Comparison of ENCODE assay signal across 19 cellular contexts in genomic region chr14:56799327-56799645, GRCh38. TPM values are rescaled to one million over a fixed set of nuclear protein-coding genes. Genes with fewer than 3 reads are reported as not detected.
"Had no signal": no experiment of that assay in that cellular context is flagged by ENCODE, and none has a peak within 500 bp of the region (broad histone marks: within the 10 kb centered on the region; RNA-seq: fewer than 3 reads in every experiment).

No MANE protein-coding gene starts in this region.

- H3K4me1 ChIP-seq: parathyroid adenoma had no signal

- ATAC-seq: activated CD4-positive, alpha-beta T cell treated with anti-CD3 and anti-CD28 coated beads for 36 hours; activated naive CD4-positive, alpha-beta T cell treated with anti-CD3 and anti-CD28 coated beads, Interleukin-2, amount 50 U/mL, for 72 hours; left ventricle myocardium superior; naive thymus-derived CD8-positive, alpha-beta T cell; stimulated activated memory B cell treated with anti-CD40 and anti-IgM and Interleukin-4, amounts not matched to agents 10 μg/mL and 1 μg/mL and 100 μg/mL, for 72 hours had no signal

- H3K27ac Mint-ChIP-seq: activated CD4-positive, alpha-beta T cell treated with anti-CD3 and anti-CD28 coated beads for 36 hours; stimulated activated memory B cell treated with anti-CD40 and anti-IgM and Interleukin-4, amounts not matched to agents 10 μg/mL and 1 μg/mL and 100 μg/mL, for 72 hours had no signal

- H3K9me3 ChIP-seq: esophagus muscularis mucosa, neutrophil, sigmoid colon, thoracic aorta, upper lobe of left lung had no signal

- H3K9me3 Mint-ChIP-seq: activated naive CD4-positive, alpha-beta T cell treated with anti-CD3 and anti-CD28 coated beads, Interleukin-2, amount 50 U/mL, for 72 hours; stimulated activated memory B cell treated with anti-CD40 and anti-IgM and Interleukin-4, amounts not matched to agents 10 μg/mL and 1 μg/mL and 100 μg/mL, for 72 hours had no signal

- H3K4me3 Mint-ChIP-seq: activated CD4-positive, alpha-beta T cell treated with anti-CD3 and anti-CD28 coated beads for 36 hours; naive thymus-derived CD8-positive, alpha-beta T cell; stimulated activated memory B cell treated with anti-CD40 and anti-IgM and Interleukin-4, amounts not matched to agents 10 μg/mL and 1 μg/mL and 100 μg/mL, for 72 hours had no signal

- H3K4me3 ChIP-seq: hepatocyte, sigmoid colon, thoracic aorta, upper lobe of left lung had no signal

- H3K36me3 ChIP-seq: esophagus muscularis mucosa, neutrophil, sigmoid colon, thoracic aorta, upper lobe of left lung had no signal

- H3K9ac ChIP-seq: parathyroid adenoma had no signal

- DNase-seq: activated CD4-positive, alpha-beta T cell treated with anti-CD3 and anti-CD28 coated beads for 36 hours; activated CD4-positive, alpha-beta T cell treated with anti-CD3 and anti-CD28 coated beads, Interleukin-2, amount 50 U/mL, for 48 hours; activated gamma-delta T cell treated with Interleukin-2 at 50 U/mL for 16 hours; effector CD4-positive, alpha-beta T cell; left ventricle myocardium superior; mesenchymal stem cell; naive thymus-derived CD8-positive, alpha-beta T cell; sigmoid colon; stimulated activated CD4-positive, alpha-beta T cell treated with anti-CD3 and anti-CD28 coated beads, Interleukin-4, amount 100 ng/mL, for 4 hours had no signal

- H3K36me3 Mint-ChIP-seq: stimulated activated memory B cell treated with anti-CD40 and anti-IgM and Interleukin-4, amounts not matched to agents 10 μg/mL and 1 μg/mL and 100 μg/mL, for 72 hours had no signal

RNA-seq across cellular contexts. Expression of gene OTX2, which starts 11.0 kb away (rescaled TPM):
- total RNA-seq: activated CD4-positive, alpha-beta T cell treated with anti-CD3 and anti-CD28 coated beads for 36 hours; activated naive CD4-positive, alpha-beta T cell treated with anti-CD3 and anti-CD28 coated beads, Interleukin-2, amount 50 U/mL, for 72 hours; endothelial cell of umbilical vein; esophagus muscularis mucosa; left ventricle myocardium superior; naive thymus-derived CD8-positive, alpha-beta T cell; sigmoid colon; T-helper 2 cell treated with Interferon-gamma antibody and Interleukin-4, amounts not matched to agents 100 ng/mL and 5 ng/mL, for 36 hours; thoracic aorta; upper lobe of left lung had no signal
- polyA plus RNA-seq: endothelial cell of umbilical vein; naive thymus-derived CD8-positive, alpha-beta T cell; sigmoid colon had no signal
